ENCODE assay signal across 1 cellular context in the genomic region with DNA sequence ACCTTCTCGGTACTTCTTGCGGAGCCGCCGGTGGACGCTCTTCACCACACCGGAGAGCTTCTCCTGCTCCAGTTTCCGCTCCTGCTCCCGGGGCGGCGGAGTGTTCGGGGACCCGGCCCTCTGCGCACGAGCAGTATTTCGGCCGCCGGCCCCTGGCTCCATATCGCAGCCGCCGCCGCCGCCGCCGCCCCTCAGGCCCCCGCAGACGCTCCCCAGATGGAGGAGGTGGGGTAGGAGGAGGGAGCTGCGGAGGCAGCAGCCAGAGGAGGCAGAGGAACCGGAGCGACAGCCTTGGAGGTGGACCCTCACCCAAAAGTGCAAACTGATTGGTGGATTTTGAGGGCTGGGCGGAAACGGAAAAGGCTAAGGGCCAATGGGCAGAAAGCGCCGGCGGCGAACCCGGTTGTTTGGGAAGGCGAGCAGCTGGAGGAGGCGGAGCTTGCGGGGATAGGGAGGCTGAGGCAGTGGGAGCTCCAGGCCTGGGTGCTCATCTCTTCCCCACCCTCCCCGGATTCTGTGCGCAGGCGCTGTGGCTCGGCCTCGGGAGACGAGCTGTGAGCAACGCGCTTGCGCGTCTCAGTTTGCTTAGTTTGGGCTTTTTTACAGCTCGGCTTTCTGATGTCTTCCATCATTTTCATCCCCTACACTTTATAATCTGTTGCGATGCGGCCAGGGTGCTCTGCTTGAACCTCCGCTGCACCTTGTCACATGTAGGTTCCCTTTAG.
A peak's percentile ranks its signal among the peaks of the same experiment; 100 is the strongest.
TF ChIP-seq lines count a peak whose summit lies in the region.

No MANE protein-coding gene starts in this region.

TF ChIP-seq in HepG2, 621 proteins besides CTCF, POLR2A, EP300 and RAD21 (continued from another document and continues in another):
- TF ChIP-seq, protein P1, sequence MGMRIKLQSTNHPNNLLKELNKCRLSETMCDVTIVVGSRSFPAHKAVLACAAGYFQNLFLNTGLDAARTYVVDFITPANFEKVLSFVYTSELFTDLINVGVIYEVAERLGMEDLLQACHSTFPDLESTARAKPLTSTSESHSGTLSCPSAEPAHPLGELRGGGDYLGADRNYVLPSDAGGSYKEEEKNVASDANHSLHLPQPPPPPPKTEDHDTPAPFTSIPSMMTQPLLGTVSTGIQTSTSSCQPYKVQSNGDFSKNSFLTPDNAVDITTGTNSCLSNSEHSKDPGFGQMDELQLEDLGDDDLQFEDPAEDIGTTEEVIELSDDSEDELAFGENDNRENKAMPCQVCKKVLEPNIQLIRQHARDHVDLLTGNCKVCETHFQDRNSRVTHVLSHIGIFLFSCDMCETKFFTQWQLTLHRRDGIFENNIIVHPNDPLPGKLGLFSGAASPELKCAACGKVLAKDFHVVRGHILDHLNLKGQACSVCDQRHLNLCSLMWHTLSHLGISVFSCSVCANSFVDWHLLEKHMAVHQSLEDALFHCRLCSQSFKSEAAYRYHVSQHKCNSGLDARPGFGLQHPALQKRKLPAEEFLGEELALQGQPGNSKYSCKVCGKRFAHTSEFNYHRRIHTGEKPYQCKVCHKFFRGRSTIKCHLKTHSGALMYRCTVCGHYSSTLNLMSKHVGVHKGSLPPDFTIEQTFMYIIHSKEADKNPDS (CRISPR knock-in tag; IDR thresholded peaks at IDR 0.05): no peak
- TF ChIP-seq ZFP36L1 (CRISPR knock-in tag; IDR thresholded peaks at IDR 0.05) (no peak), AGO2 (optimal IDR thresholded peaks at IDR 0.05; ENCODE audit: low read depth, low read length) (no peak), CREB1 (IDR thresholded peaks at IDR 0.05) (peak; percentile 62; the same call in 1 of the 2 replicates), CREB1 (CRISPR knock-in tag; IDR thresholded peaks at IDR 0.05) (no peak), GTF3A (CRISPR knock-in tag; conservative IDR thresholded peaks at IDR 0.05) (no peak), TAF15 (IDR thresholded peaks at IDR 0.05; ENCODE audit: low read depth, low read length, poor library complexity, severe bottlenecking) (no peak), TOE1 (CRISPR knock-in tag; IDR thresholded peaks at IDR 0.05) (no peak), SOX5 (CRISPR knock-in tag; IDR thresholded peaks at IDR 0.05; ENCODE audit: borderline replicate concordance) (peak; percentile 7; the same call in 1 of the 2 replicates), ZNF772 (CRISPR knock-in tag; IDR thresholded peaks at IDR 0.05) (0 out of 2 replicates have a peak, but pooled peaks have one; percentile 53), LCORL (IDR thresholded peaks at IDR 0.05) (no peak), LCORL (CRISPR knock-in tag; IDR thresholded peaks at IDR 0.05) (no peak), ZNF430 (CRISPR knock-in tag; IDR thresholded peaks at IDR 0.05) (no peak), ZMYM4 (CRISPR knock-in tag; IDR thresholded peaks at IDR 0.05) (peak; percentile 97), PRMT3 (CRISPR knock-in tag; IDR thresholded peaks at IDR 0.05; ENCODE audit: borderline replicate concordance, low read depth) (no peak), CHD2 (IDR thresholded peaks at IDR 0.05; ENCODE audit: low read depth, low read length) (no peak), ZNF230 (CRISPR knock-in tag; IDR thresholded peaks at IDR 0.05) (no peak), ZFP90 (CRISPR knock-in tag; IDR thresholded peaks at IDR 0.05; ENCODE audit: borderline replicate concordance) (no peak), CBX5 (CRISPR knock-in tag; IDR thresholded peaks at IDR 0.05; ENCODE audit: borderline replicate concordance) (peak; percentile 16; the same call in 1 of the 2 replicates), PHF5A (CRISPR knock-in tag; IDR thresholded peaks at IDR 0.05; ENCODE audit: low read depth, unreplicated experiment) (no peak)
- TF ChIP-seq, protein P2, sequence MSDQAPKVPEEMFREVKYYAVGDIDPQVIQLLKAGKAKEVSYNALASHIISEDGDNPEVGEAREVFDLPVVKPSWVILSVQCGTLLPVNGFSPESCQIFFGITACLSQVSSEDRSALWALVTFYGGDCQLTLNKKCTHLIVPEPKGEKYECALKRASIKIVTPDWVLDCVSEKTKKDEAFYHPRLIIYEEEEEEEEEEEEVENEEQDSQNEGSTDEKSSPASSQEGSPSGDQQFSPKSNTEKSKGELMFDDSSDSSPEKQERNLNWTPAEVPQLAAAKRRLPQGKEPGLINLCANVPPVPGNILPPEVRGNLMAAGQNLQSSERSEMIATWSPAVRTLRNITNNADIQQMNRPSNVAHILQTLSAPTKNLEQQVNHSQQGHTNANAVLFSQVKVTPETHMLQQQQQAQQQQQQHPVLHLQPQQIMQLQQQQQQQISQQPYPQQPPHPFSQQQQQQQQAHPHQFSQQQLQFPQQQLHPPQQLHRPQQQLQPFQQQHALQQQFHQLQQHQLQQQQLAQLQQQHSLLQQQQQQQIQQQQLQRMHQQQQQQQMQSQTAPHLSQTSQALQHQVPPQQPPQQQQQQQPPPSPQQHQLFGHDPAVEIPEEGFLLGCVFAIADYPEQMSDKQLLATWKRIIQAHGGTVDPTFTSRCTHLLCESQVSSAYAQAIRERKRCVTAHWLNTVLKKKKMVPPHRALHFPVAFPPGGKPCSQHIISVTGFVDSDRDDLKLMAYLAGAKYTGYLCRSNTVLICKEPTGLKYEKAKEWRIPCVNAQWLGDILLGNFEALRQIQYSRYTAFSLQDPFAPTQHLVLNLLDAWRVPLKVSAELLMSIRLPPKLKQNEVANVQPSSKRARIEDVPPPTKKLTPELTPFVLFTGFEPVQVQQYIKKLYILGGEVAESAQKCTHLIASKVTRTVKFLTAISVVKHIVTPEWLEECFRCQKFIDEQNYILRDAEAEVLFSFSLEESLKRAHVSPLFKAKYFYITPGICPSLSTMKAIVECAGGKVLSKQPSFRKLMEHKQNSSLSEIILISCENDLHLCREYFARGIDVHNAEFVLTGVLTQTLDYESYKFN (CRISPR knock-in tag; conservative IDR thresholded peaks at IDR 0.05): no peak; the same call in 1 of the 2 replicates
- TF ChIP-seq, protein P3, sequence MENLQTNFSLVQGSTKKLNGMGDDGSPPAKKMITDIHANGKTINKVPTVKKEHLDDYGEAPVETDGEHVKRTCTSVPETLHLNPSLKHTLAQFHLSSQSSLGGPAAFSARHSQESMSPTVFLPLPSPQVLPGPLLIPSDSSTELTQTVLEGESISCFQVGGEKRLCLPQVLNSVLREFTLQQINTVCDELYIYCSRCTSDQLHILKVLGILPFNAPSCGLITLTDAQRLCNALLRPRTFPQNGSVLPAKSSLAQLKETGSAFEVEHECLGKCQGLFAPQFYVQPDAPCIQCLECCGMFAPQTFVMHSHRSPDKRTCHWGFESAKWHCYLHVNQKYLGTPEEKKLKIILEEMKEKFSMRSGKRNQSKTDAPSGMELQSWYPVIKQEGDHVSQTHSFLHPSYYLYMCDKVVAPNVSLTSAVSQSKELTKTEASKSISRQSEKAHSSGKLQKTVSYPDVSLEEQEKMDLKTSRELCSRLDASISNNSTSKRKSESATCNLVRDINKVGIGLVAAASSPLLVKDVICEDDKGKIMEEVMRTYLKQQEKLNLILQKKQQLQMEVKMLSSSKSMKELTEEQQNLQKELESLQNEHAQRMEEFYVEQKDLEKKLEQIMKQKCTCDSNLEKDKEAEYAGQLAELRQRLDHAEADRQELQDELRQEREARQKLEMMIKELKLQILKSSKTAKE (CRISPR knock-in tag; IDR thresholded peaks at IDR 0.05; ENCODE audit: borderline replicate concordance): no peak
- TF ChIP-seq, protein P4, sequence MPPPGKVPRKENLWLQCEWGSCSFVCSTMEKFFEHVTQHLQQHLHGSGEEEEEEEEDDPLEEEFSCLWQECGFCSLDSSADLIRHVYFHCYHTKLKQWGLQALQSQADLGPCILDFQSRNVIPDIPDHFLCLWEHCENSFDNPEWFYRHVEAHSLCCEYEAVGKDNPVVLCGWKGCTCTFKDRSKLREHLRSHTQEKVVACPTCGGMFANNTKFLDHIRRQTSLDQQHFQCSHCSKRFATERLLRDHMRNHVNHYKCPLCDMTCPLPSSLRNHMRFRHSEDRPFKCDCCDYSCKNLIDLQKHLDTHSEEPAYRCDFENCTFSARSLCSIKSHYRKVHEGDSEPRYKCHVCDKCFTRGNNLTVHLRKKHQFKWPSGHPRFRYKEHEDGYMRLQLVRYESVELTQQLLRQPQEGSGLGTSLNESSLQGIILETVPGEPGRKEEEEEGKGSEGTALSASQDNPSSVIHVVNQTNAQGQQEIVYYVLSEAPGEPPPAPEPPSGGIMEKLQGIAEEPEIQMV (CRISPR knock-in tag; IDR thresholded peaks at IDR 0.05; ENCODE audit: low read depth): no peak
- TF ChIP-seq, protein P5, sequence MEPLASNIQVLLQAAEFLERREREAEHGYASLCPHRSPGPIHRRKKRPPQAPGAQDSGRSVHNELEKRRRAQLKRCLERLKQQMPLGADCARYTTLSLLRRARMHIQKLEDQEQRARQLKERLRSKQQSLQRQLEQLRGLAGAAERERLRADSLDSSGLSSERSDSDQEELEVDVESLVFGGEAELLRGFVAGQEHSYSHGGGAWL (CRISPR knock-in tag; IDR thresholded peaks at IDR 0.05): no peak
- TF ChIP-seq, protein P6, sequence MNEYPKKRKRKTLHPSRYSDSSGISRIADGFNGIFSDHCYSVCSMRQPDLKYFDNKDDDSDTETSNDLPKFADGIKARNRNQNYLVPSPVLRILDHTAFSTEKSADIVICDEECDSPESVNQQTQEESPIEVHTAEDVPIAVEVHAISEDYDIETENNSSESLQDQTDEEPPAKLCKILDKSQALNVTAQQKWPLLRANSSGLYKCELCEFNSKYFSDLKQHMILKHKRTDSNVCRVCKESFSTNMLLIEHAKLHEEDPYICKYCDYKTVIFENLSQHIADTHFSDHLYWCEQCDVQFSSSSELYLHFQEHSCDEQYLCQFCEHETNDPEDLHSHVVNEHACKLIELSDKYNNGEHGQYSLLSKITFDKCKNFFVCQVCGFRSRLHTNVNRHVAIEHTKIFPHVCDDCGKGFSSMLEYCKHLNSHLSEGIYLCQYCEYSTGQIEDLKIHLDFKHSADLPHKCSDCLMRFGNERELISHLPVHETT (CRISPR knock-in tag; conservative IDR thresholded peaks at IDR 0.05): no peak
- TF ChIP-seq, protein P7, sequence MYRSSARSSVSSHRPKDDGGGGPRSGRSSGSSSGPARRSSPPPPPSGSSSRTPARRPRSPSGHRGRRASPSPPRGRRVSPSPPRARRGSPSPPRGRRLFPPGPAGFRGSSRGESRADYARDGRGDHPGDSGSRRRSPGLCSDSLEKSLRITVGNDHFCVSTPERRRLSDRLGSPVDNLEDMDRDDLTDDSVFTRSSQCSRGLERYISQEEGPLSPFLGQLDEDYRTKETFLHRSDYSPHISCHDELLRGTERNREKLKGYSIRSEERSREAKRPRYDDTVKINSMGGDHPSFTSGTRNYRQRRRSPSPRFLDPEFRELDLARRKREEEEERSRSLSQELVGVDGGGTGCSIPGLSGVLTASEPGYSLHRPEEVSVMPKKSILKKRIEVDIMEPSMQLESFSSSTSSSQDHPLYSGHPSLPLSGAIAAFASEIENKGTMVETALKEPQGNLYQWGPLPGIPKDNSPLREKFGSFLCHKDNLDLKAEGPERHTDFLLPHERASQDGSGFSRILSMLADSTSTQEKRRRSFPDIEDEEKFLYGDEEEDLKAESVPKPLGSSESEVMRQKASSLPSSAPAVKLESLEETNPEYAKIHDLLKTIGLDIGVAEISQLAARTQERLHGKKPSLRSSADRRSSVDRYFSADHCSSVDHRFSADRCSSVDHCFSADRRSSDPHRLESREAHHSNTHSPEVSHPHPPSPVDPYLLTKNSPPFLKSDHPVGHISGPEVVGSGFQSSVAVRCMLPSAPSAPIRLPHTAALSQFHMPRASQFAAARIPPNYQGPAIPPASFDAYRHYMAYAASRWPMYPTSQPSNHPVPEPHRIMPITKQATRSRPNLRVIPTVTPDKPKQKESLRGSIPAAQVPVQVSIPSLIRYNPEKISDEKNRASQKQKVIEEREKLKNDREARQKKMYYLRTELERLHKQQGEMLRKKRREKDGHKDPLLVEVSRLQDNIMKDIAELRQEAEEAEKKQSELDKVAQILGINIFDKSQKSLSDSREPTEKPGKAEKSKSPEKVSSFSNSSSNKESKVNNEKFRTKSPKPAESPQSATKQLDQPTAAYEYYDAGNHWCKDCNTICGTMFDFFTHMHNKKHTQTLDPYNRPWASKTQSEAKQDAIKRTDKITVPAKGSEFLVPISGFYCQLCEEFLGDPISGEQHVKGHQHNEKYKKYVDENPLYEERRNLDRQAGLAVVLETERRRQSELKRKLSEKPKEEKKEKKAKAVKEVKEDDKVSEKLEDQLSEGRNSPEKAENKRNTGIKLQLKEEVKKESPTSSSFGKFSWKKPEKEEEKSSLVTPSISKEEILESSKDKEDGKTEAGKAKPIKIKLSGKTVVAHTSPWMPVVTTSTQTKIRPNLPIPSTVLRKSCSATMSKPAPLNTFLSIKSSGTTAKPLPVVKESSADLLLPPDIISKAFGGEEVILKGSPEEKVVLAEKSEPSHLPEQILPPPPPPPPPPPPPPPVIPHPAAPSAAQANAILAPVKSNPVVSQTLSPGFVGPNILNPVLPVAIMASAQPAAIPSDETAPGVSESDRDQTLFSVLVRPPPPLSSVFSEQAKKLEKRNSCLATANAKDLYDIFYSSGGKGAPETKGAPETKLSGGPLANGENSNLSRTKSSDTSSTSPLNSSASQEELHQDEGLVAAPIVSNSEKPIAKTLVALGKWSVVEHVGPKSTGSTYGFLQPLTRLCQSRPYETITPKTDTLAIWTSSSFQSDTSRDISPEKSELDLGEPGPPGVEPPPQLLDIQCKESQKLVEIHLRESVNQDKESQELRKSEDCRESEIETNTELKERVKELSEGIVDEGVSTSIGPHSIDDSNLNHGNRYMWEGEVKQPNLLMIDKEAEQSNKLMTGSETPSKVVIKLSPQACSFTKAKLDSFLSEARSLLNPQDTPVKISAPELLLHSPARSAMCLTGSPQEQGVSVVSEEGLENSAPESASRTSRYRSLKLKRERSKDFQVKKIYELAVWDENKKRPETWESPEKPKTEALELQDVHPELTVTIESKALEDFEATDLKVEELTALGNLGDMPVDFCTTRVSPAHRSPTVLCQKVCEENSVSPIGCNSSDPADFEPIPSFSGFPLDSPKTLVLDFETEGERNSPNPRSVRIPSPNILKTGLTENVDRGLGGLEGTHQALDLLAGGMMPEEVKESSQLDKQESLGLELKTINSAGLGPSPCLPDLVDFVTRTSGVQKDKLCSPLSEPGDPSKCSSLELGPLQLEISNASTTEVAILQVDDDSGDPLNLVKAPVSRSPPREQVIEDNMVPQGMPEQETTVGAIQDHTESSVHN (CRISPR knock-in tag; IDR thresholded peaks at IDR 0.05): no peak
- TF ChIP-seq, protein P8, sequence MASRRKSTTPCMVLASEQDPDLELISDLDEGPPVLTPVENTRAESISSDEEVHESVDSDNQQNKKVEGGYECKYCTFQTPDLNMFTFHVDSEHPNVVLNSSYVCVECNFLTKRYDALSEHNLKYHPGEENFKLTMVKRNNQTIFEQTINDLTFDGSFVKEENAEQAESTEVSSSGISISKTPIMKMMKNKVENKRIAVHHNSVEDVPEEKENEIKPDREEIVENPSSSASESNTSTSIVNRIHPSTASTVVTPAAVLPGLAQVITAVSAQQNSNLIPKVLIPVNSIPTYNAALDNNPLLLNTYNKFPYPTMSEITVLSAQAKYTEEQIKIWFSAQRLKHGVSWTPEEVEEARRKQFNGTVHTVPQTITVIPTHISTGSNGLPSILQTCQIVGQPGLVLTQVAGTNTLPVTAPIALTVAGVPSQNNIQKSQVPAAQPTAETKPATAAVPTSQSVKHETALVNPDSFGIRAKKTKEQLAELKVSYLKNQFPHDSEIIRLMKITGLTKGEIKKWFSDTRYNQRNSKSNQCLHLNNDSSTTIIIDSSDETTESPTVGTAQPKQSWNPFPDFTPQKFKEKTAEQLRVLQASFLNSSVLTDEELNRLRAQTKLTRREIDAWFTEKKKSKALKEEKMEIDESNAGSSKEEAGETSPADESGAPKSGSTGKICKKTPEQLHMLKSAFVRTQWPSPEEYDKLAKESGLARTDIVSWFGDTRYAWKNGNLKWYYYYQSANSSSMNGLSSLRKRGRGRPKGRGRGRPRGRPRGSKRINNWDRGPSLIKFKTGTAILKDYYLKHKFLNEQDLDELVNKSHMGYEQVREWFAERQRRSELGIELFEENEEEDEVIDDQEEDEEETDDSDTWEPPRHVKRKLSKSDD (CRISPR knock-in tag; IDR thresholded peaks at IDR 0.05; ENCODE audit: low read depth): no peak
